In the genomic region with DNA sequence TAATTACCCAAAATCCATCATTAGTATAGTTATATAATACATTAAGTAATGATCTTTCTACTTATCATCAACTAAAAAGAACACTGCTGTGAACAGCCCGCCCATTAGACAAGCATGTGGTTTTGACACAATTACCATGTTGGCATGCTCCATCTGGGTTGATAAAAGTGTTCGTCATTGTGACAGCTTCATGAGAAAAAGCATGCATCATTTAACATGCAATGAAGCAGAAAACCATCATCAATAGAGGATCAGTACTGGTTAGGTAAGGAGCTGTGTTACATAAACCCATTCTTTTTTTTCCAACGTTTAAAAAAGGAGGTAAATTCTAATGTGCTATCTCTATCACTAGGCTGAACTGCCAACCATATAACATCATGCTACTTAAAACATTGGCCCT, we compare ENCODE assay signal across 25 cellular contexts.
DNase-seq lines count a peak whose midpoint lies in the region; ATAC-seq, FAIRE-seq and TF ChIP-seq lines count a peak whose summit lies in the region.
"Had no signal": no experiment of that assay in that cellular context is flagged by ENCODE, and none has a peak within 500 bp of the region (broad histone marks: within the 10 kb centered on the region; RNA-seq: fewer than 3 reads in every experiment).

No MANE protein-coding gene starts in this region.

- POLR2A ChIA-PET in HEK293 (lab: Yijun Ruan, JAX), result no interaction called here

- H3K27ac Mint-ChIP-seq in astrocyte (ENCODE audit: unreplicated experiment), result no peak overlapping the region
- H3K27ac Mint-ChIP-seq: activated naive CD8-positive, alpha-beta T cell treated with anti-CD3 and anti-CD28 coated beads, Interleukin-2, amount 10 ng/mL, durations not matched to agents 7 days and 5 days; CD4-positive, CD25-positive, alpha-beta regulatory T cell; mesothelial cell of epicardium; naive thymus-derived CD4-positive, alpha-beta T cell; stimulated activated memory B cell treated with anti-CD40 and anti-IgM and Interleukin-4, amounts not matched to agents 10 μg/mL and 1 μg/mL and 100 μg/mL, for 72 hours had no signal

- H3K4me1 Mint-ChIP-seq in astrocyte (ENCODE audit: low read depth, unreplicated experiment), result peaks cover 18% of the 10 kb centered on the region
- H3K4me1 Mint-ChIP-seq: central memory CD8-positive, alpha-beta T cell had no signal

- H3K9me3 ChIP-seq in HEK293 (ENCODE audit: control insufficient read depth, insufficient read depth, low read depth, low read length) (no peaks in the 10 kb centered on the region), astrocyte (ENCODE audit: insufficient read depth, low read depth, low read length) (no peaks in the 10 kb centered on the region), neural cell (ENCODE audit: low read length) (no peaks in the 10 kb centered on the region)
- H3K9me3 ChIP-seq: prostate gland, upper lobe of right lung had no signal

- H3K4me3 Mint-ChIP-seq in astrocyte (ENCODE audit: unreplicated experiment), result no peak overlapping the region
- H3K4me3 Mint-ChIP-seq: activated naive CD8-positive, alpha-beta T cell treated with anti-CD3 and anti-CD28 coated beads, Interleukin-2, amount 10 ng/mL, durations not matched to agents 7 days and 5 days; CD4-positive, CD25-positive, alpha-beta regulatory T cell; central memory CD8-positive, alpha-beta T cell; mesothelial cell of epicardium; naive thymus-derived CD4-positive, alpha-beta T cell; stimulated activated memory B cell treated with anti-CD40 and anti-IgM and Interleukin-4, amounts not matched to agents 10 μg/mL and 1 μg/mL and 100 μg/mL, for 72 hours had no signal

- TF ChIP-seq CTCF in GM06990 (IDR thresholded peaks at IDR 0.05; ENCODE audit: insufficient read depth, low read length, poor library complexity, severe bottlenecking) (no peak), HEK293 (tag by site-specific recombination; IDR thresholded peaks at IDR 0.05) (no peak), astrocyte (IDR thresholded peaks at IDR 0.05; ENCODE audit: insufficient read depth, low read depth, low read length) (no peak), neural cell (IDR thresholded peaks at IDR 0.05; ENCODE audit: poor library complexity, severe bottlenecking) (no peak)

- CTCF ChIA-PET in HEK293 (lab: Yijun Ruan, JAX), result interaction anchor here (1.4 kb wide), 1 partner anchor 8 kb away, joined by 3 read pairs; no protein-coding TSS in a partner anchor

- peaks cover under 1% of the 10 kb centered on the region for H3K36me3 Mint-ChIP-seq in astrocyte (ENCODE audit: low read depth, unreplicated experiment)
- H3K36me3 Mint-ChIP-seq: activated naive CD8-positive, alpha-beta T cell treated with anti-CD3 and anti-CD28 coated beads, Interleukin-2, amount 10 ng/mL, durations not matched to agents 7 days and 5 days; mesothelial cell of epicardium had no signal

- H4K20me1 ChIP-seq in astrocyte (ENCODE audit: insufficient read depth, low read length) (no peaks in the 10 kb centered on the region), neural cell (ENCODE audit: insufficient read depth) (no peaks in the 10 kb centered on the region)

- DNase-seq in GM06990 (ENCODE audit: extremely low read depth, insufficient read length), result peak; percentile 21
- DNase-seq in astrocyte (ENCODE audit: low read depth), result peak; percentile 57
- DNase-seq in cortex of kidney (lab: John Stamatoyannopoulos, UW), result no peak
- no peak for DNase-seq in substantia nigra (lab: John Stamatoyannopoulos, UW)
- DNase-seq: activated gamma-delta T cell; activated naive CD8-positive, alpha-beta T cell treated with anti-CD3 and anti-CD28 coated beads, Interleukin-2, amount 10 ng/mL, durations not matched to agents 7 days and 5 days; CD4-positive, CD25-positive, alpha-beta regulatory T cell; GM23248; IMR-90; naive thymus-derived CD4-positive, alpha-beta T cell; NCI-H1436; NCI-H446 treated with DMSO at 0.1 percent for 48 hours; nucleus accumbens; stimulated activated CD4-positive, alpha-beta T cell treated with anti-CD3 and anti-CD28 coated beads, Interleukin-4, amount 100 ng/mL, for 4 hours; upper lobe of right lung had no signal

- H3K27ac ChIP-seq in HEK293 (ENCODE audit: extremely low read depth, low read depth, low read length) (no peak overlapping the region), astrocyte (ENCODE audit: low read depth, low read length) (no peak overlapping the region), neural cell (ENCODE audit: low read length) (peak overlapping the region; percentile 24), substantia nigra (ENCODE audit: low read depth, low read length, poor library complexity, severe bottlenecking) (no peak overlapping the region)
- H3K27ac ChIP-seq: GM23248, prostate gland, upper lobe of right lung had no signal

- H3K27me3 ChIP-seq in GM06990 (replicated peaks; ENCODE audit: control insufficient read depth, insufficient read depth, low read length) (no peaks in the 10 kb centered on the region), astrocyte (ENCODE audit: insufficient read depth, low read length) (no peaks in the 10 kb centered on the region), neural cell (ENCODE audit: insufficient read depth, low read depth, low read length) (no peaks in the 10 kb centered on the region)
- H3K27me3 ChIP-seq: upper lobe of right lung had no signal

- TF ChIP-seq POLR2A in GM18505 (IDR thresholded peaks at IDR 0.05; ENCODE audit: borderline replicate concordance, extremely low read depth, insufficient read depth, insufficient read length), result no peak

- H3K4me1 ChIP-seq in HEK293 (ENCODE audit: control insufficient read depth, insufficient read depth, low read length) (peaks cover 32% of the 10 kb centered on the region), astrocyte (ENCODE audit: insufficient read depth, low read length) (no peaks in the 10 kb centered on the region)
- H3K4me1 ChIP-seq: prostate gland had no signal

- H3K79me2 ChIP-seq in astrocyte (ENCODE audit: insufficient read depth, low read length), result peaks cover 42% of the 10 kb centered on the region
- H3K79me2 ChIP-seq in neural cell (replicated peaks; ENCODE audit: insufficient read depth, low read length), result no peaks in the 10 kb centered on the region

- H3K4me2 ChIP-seq in astrocyte (ENCODE audit: low read length) (no peak overlapping the region), neural cell (ENCODE audit: low read length) (no peak overlapping the region)

- peak; percentile 62 for TF ChIP-seq EP300 in neural cell (conservative IDR thresholded peaks at IDR 0.05; ENCODE audit: poor library complexity, severe bottlenecking)

- H3K9me2 ChIP-seq in neural cell (ENCODE audit: insufficient read depth, low read length), result no peaks in the 10 kb centered on the region

- no peak for FAIRE-seq in astrocyte (lab: Jason Lieb, UNC)
- FAIRE-seq: endometrium, GM12892 had no signal

- no peak overlapping the region for H2AFZ ChIP-seq in astrocyte (ENCODE audit: low read depth, low read length)
- no peak overlapping the region for H2AFZ ChIP-seq in neural cell (ENCODE audit: low read depth, low read length)
- H2AFZ ChIP-seq: GM23248 had no signal

- no peaks in the 10 kb centered on the region for H3K27me3 Mint-ChIP-seq in astrocyte (ENCODE audit: low read depth, unreplicated experiment)
- H3K27me3 Mint-ChIP-seq: activated naive CD8-positive, alpha-beta T cell treated with anti-CD3 and anti-CD28 coated beads, Interleukin-2, amount 10 ng/mL, durations not matched to agents 7 days and 5 days; CD4-positive, CD25-positive, alpha-beta regulatory T cell; central memory CD8-positive, alpha-beta T cell; naive thymus-derived CD4-positive, alpha-beta T cell; stimulated activated memory B cell treated with anti-CD40 and anti-IgM and Interleukin-4, amounts not matched to agents 10 μg/mL and 1 μg/mL and 100 μg/mL, for 72 hours had no signal

- no peak overlapping the region for H3K9ac ChIP-seq in astrocyte (ENCODE audit: low read length)
- H3K9ac ChIP-seq in neural cell (ENCODE audit: low read length), result no peak overlapping the region
- H3K9ac ChIP-seq: GM23248 had no signal

- H3F3A ChIP-seq in neural cell (ENCODE audit: insufficient read depth, low read length, poor library complexity, severe bottlenecking), result no peaks in the 10 kb centered on the region

- no peaks in the 10 kb centered on the region for H3K9me3 Mint-ChIP-seq in astrocyte (ENCODE audit: unreplicated experiment)
- H3K9me3 Mint-ChIP-seq: activated naive CD8-positive, alpha-beta T cell treated with anti-CD3 and anti-CD28 coated beads, Interleukin-2, amount 10 ng/mL, durations not matched to agents 7 days and 5 days; CD4-positive, CD25-positive, alpha-beta regulatory T cell; central memory CD8-positive, alpha-beta T cell; mesothelial cell of epicardium; stimulated activated memory B cell treated with anti-CD40 and anti-IgM and Interleukin-4, amounts not matched to agents 10 μg/mL and 1 μg/mL and 100 μg/mL, for 72 hours had no signal

- TF ChIP-seq RAD21 in neural cell (conservative IDR thresholded peaks at IDR 0.05), result no peak

- H3K4me3 ChIP-seq in GM06990 (replicated peaks; ENCODE audit: low read depth, low read length) (no peak overlapping the region), HEK293 (ENCODE audit: low read depth, low read length) (no peak overlapping the region), astrocyte (ENCODE audit: insufficient read depth, low read depth, low read length) (no peak overlapping the region), neural cell (ENCODE audit: low read length) (no peak overlapping the region)
- H3K4me3 ChIP-seq: GM23248, prostate gland, upper lobe of right lung had no signal

- no peak for ATAC-seq in GM18505 (IDR thresholded peaks at IDR 0.05; ENCODE audit: unreplicated experiment)
- ATAC-seq: naive thymus-derived CD4-positive, alpha-beta T cell; SK-N-SH treated with all-trans-retinoic acid at 6 μM for 48 hours; stimulated activated memory B cell treated with anti-CD40 and anti-IgM and Interleukin-4, amounts not matched to agents 10 μg/mL and 1 μg/mL and 100 μg/mL, for 72 hours; upper lobe of right lung had no signal

- H3K36me3 ChIP-seq in GM06990 (ENCODE audit: control insufficient read depth, insufficient read depth, low read length), result no peaks in the 10 kb centered on the region
- H3K36me3 ChIP-seq in HEK293 (ENCODE audit: control insufficient read depth in 2 of 2, insufficient read depth in 1 of 2, low read length in 2 of 2), result no peaks in the 10 kb centered on the region
- no peaks in the 10 kb centered on the region for H3K36me3 ChIP-seq in astrocyte (ENCODE audit: insufficient read depth, low read length)
- no peaks in the 10 kb centered on the region for H3K36me3 ChIP-seq in neural cell (ENCODE audit: insufficient read depth, low read length)
- H3K36me3 ChIP-seq: prostate gland, upper lobe of right lung had no signal

TF ChIP-seq in HEK293, 187 proteins besides CTCF, POLR2A, EP300 and RAD21 (continues in another document):
- peak; percentile 87 for TF ChIP-seq ZNF843 (tag by site-specific recombination; IDR thresholded peaks at IDR 0.05)
- TF ChIP-seq FEZF1 (tag by site-specific recombination; IDR thresholded peaks at IDR 0.05), result peak; percentile 73
- TF ChIP-seq BCL11A (tag by site-specific recombination; IDR thresholded peaks at IDR 0.05; ENCODE audit: low read depth), result peak; percentile 58; the same call in 1 of the 2 replicates

TF ChIP-seq in neural cell, 6 proteins besides CTCF, POLR2A, EP300 and RAD21:
- TF ChIP-seq TAF1 (IDR thresholded peaks at IDR 0.05; ENCODE audit: low read depth) (no peak), POLR2AphosphoS5 (IDR thresholded peaks at IDR 0.05) (peak; percentile 59)

Comparison
In these comparisons a context has a peak if more than half of its experiments do, and no peak if none do; other contexts are left out.
1. DNase-seq: peak in GM06990 (single experiment) and astrocyte (single experiment); none in cortex of kidney (single experiment) and substantia nigra (0 of 49).